In genomic region chr17:75927286-75927922, GRCh38 we compare ENCODE assay signal across 9 cellular contexts. TPM values are rescaled to one million over a fixed set of nuclear protein-coding genes. Genes with fewer than 3 reads are reported as not detected.
A peak's percentile ranks its signal among the peaks of the same experiment; 100 is the strongest.
DNase-seq lines count a peak whose midpoint lies in the region; ATAC-seq, FAIRE-seq and TF ChIP-seq lines count a peak whose summit lies in the region.
"Had no signal": no experiment of that assay in that cellular context is flagged by ENCODE, and none has a peak within 500 bp of the region (broad histone marks: within the 10 kb centered on the region; RNA-seq: fewer than 3 reads in every experiment).

No MANE protein-coding gene starts in this region.

- no peaks in the 10 kb centered on the region for H4K20me1 ChIP-seq in SK-N-SH (ENCODE audit: insufficient read depth)
- no peaks in the 10 kb centered on the region for H4K20me1 ChIP-seq in hepatocyte (ENCODE audit: insufficient read depth, poor library complexity, severe bottlenecking)

- POLR2A ChIA-PET in SK-N-SH (lab: Yijun Ruan, JAX) (interaction anchor here (0.6 to 1.2 kb wide), 2 partner anchors 14 to 16 kb away, joined by 3 to 4 read pairs; partner anchors contain the start of gene FBF1), T-cell (lab: Charles Lee) (interaction anchor here in 1 of 2 donors (0.6 kb wide), 1 partner anchor 29 kb away, joined by 4 read pairs; no protein-coding TSS in a partner anchor)
- POLR2A ChIA-PET in activated CD4-positive, alpha-beta memory T cell treated with anti-CD3 and anti-CD28 coated beads for 36 hours (lab: Charles Lee) = no interaction called here

- H3K4me1 ChIP-seq in SK-N-SH (ENCODE audit: control insufficient read depth in 1 of 2, insufficient read depth in 2 of 2, low read depth in 1 of 2, low read length in 1 of 2) (no peaks in the 10 kb centered on the region), hepatocyte (ENCODE audit: insufficient read depth) (no peaks in the 10 kb centered on the region)
- H3K4me1 ChIP-seq: breast epithelium had no signal

- H3K9ac ChIP-seq in SK-N-SH = no peak overlapping the region

- peak; percentile 16 for FAIRE-seq in GM12891 (lab: Jason Lieb, UNC)

- H3K4me3 ChIP-seq in AG09309 (ENCODE audit: control insufficient read depth, low read depth, low read length) (no peak overlapping the region), SK-N-SH (ENCODE audit: low read depth in 2 of 2, low read length in 1 of 2) (no peak overlapping the region), hepatocyte (no peak overlapping the region)
- H3K4me3 ChIP-seq: breast epithelium had no signal

- H3F3A ChIP-seq in SK-N-SH (replicated peaks; ENCODE audit: insufficient read depth) = no peaks in the 10 kb centered on the region

- no peak overlapping the region for H3K27ac Mint-ChIP-seq in activated CD4-positive, alpha-beta memory T cell treated with anti-CD3 and anti-CD28 coated beads for 36 hours
- H3K27ac Mint-ChIP-seq in T-cell = no peak overlapping the region
- no peak overlapping the region for H3K27ac Mint-ChIP-seq in activated naive CD4-positive, alpha-beta T cell treated with anti-CD3 and anti-CD28 coated beads for 36 hours

- H3K36me3 ChIP-seq in SK-N-SH (replicated peaks in 1 of 2; ENCODE audit: control insufficient read depth in 1 of 2, insufficient read depth in 2 of 2, low read length in 1 of 2) (peaks cover 10 to 22% of the 10 kb centered on the region in 2 experiments), hepatocyte (replicated peaks; ENCODE audit: insufficient read depth, low read depth) (no peaks in the 10 kb centered on the region)
- H3K36me3 ChIP-seq: breast epithelium had no signal

- no peaks in the 10 kb centered on the region for H3K79me2 ChIP-seq in SK-N-SH (ENCODE audit: insufficient read depth)
- H3K79me2 ChIP-seq in hepatocyte = no peaks in the 10 kb centered on the region

- ATAC-seq in T-cell (replicated peaks in 1 of 4) = no peak

- TF ChIP-seq POLR2A in GM12891 (IDR thresholded peaks at IDR 0.05; ENCODE audit: low read depth, low read length) = no peak

- H3K4me2 ChIP-seq in SK-N-SH (no peak overlapping the region), hepatocyte (no peak overlapping the region)

- peak; percentile 29; the same call in 1 of the 2 replicates for TF ChIP-seq RAD21 in SK-N-SH (IDR thresholded peaks at IDR 0.05; ENCODE audit: low read length)

- H3K9me2 ChIP-seq in SK-N-SH = no peaks in the 10 kb centered on the region
- no peaks in the 10 kb centered on the region for H3K9me2 ChIP-seq in hepatocyte (replicated peaks; ENCODE audit: insufficient read depth)

- no peak overlapping the region for H2AFZ ChIP-seq in SK-N-SH (ENCODE audit: low read depth)
- H2AFZ ChIP-seq in hepatocyte = no peak overlapping the region

- H3K9me3 Mint-ChIP-seq in activated CD4-positive, alpha-beta memory T cell treated with anti-CD3 and anti-CD28 coated beads for 36 hours = no peaks in the 10 kb centered on the region
- H3K9me3 Mint-ChIP-seq in T-cell = no peaks in the 10 kb centered on the region
- H3K9me3 Mint-ChIP-seq in activated naive CD4-positive, alpha-beta T cell treated with anti-CD3 and anti-CD28 coated beads for 36 hours = no peaks in the 10 kb centered on the region

- intact Hi-C loops in activated CD4-positive, alpha-beta memory T cell treated with anti-CD3 and anti-CD28 coated beads for 36 hours (cut with micrococcal nuclease) = no loop called here
- intact Hi-C loops in activated naive CD4-positive, alpha-beta T cell treated with anti-CD3 and anti-CD28 coated beads for 36 hours (cut with micrococcal nuclease) = no loop called here

- H3K27me3 Mint-ChIP-seq in activated CD4-positive, alpha-beta memory T cell treated with anti-CD3 and anti-CD28 coated beads for 36 hours = no peaks in the 10 kb centered on the region
- no peaks in the 10 kb centered on the region for H3K27me3 Mint-ChIP-seq in T-cell
- H3K27me3 Mint-ChIP-seq in activated naive CD4-positive, alpha-beta T cell treated with anti-CD3 and anti-CD28 coated beads for 36 hours (ENCODE audit: low read depth) = no peaks in the 10 kb centered on the region

- no peaks in the 10 kb centered on the region for H3K36me3 Mint-ChIP-seq in activated CD4-positive, alpha-beta memory T cell treated with anti-CD3 and anti-CD28 coated beads for 36 hours
- H3K36me3 Mint-ChIP-seq in T-cell = no peaks in the 10 kb centered on the region
- H3K36me3 Mint-ChIP-seq in activated naive CD4-positive, alpha-beta T cell treated with anti-CD3 and anti-CD28 coated beads for 36 hours (ENCODE audit: low read depth) = peaks cover 12% of the 10 kb centered on the region

- no peak for TF ChIP-seq EP300 in SK-N-SH (IDR thresholded peaks at IDR 0.05; ENCODE audit: borderline replicate concordance in 1 of 2, low read depth in 1 of 2, low read length in 1 of 2)

- CTCF ChIA-PET in SK-N-SH (lab: Yijun Ruan, JAX) (interaction anchor here (0.9 to 5.7 kb wide), 19 partner anchors 9 to 199 kb away, joined by 3 to 26 read pairs (median 4); partner anchors contain the start of genes ACOX1, CDK3, FBF1 and MRPL38), T-cell (lab: Charles Lee) (interaction anchor here (0.5 to 1.0 kb wide), 3 partner anchors 72 to 253 kb away, joined by 3 to 10 read pairs (median 3); partner anchors contain the start of gene WBP2 (in 1 of the 2))
- CTCF ChIA-PET in activated CD4-positive, alpha-beta memory T cell treated with anti-CD3 and anti-CD28 coated beads for 36 hours (lab: Charles Lee) = interaction anchor here (0.9 to 1.7 kb wide), 8 partner anchors 12 to 87 kb away, joined by 3 to 6 read pairs (median 3); partner anchors contain the start of genes FBF1 and MRPL38
- CTCF ChIA-PET in activated naive CD4-positive, alpha-beta T cell treated with anti-CD3 and anti-CD28 coated beads for 36 hours (lab: Charles Lee) = interaction anchor here (0.5 to 2.7 kb wide), 10 partner anchors 11 to 153 kb away, joined by 3 to 11 read pairs (median 4); partner anchors contain the start of gene FBF1

- no peaks in the 10 kb centered on the region for H3K4me1 Mint-ChIP-seq in activated CD4-positive, alpha-beta memory T cell treated with anti-CD3 and anti-CD28 coated beads for 36 hours (ENCODE audit: low read depth)
- no peaks in the 10 kb centered on the region for H3K4me1 Mint-ChIP-seq in T-cell
- no peaks in the 10 kb centered on the region for H3K4me1 Mint-ChIP-seq in activated naive CD4-positive, alpha-beta T cell treated with anti-CD3 and anti-CD28 coated beads for 36 hours (ENCODE audit: low read depth)

- H3K9me3 ChIP-seq in SK-N-SH (no peaks in the 10 kb centered on the region), hepatocyte (ENCODE audit: low read depth) (no peaks in the 10 kb centered on the region)
- H3K9me3 ChIP-seq: breast epithelium had no signal

- DNase-seq in AG09309 (ENCODE audit: low read depth) (no peak), GM12891 (ENCODE audit: insufficient read length, low spot score) (peak; percentile 66), SK-N-SH (peak; percentile 75), hepatocyte (ENCODE audit: low spot score) (no peak), T-cell (no peak)
- no peak for DNase-seq in activated CD4-positive, alpha-beta memory T cell treated with anti-CD3 and anti-CD28 coated beads for 36 hours
- no peak for DNase-seq in activated effector memory CD4-positive, alpha-beta T cell treated with Interleukin-2 at 50 U/mL for 16 hours
- DNase-seq in activated naive CD4-positive, alpha-beta T cell treated with anti-CD3 and anti-CD28 coated beads for 36 hours = no peak

- TF ChIP-seq CTCF in AG09309 (IDR thresholded peaks at IDR 0.05; ENCODE audit: control insufficient read depth, insufficient read depth, low read depth, low read length, missing control alignments) (peak; percentile 34), SK-N-SH (IDR thresholded peaks at IDR 0.05) (peak; percentile 46), hepatocyte (IDR thresholded peaks at IDR 0.05; ENCODE audit: poor library complexity) (peak; percentile 19)

- WGBS in SK-N-SH (ENCODE audit: low lambda C conversion rate) = 71% methylated on average over 4 of the region's 6 CpGs
- 90% methylated on average over 6 of the region's 6 CpGs for WGBS in hepatocyte (ENCODE audit: low lambda C conversion rate, missing lambda C conversion rate)

- H3K27ac ChIP-seq in SK-N-SH (ENCODE audit: low read depth in 2 of 2, low read length in 1 of 2) = no peak overlapping the region
- H3K27ac ChIP-seq in hepatocyte = no peak overlapping the region
- H3K27ac ChIP-seq: breast epithelium had no signal

- H3K4me3 Mint-ChIP-seq in activated CD4-positive, alpha-beta memory T cell treated with anti-CD3 and anti-CD28 coated beads for 36 hours = no peak overlapping the region
- H3K4me3 Mint-ChIP-seq in T-cell = no peak overlapping the region
- no peak overlapping the region for H3K4me3 Mint-ChIP-seq in activated naive CD4-positive, alpha-beta T cell treated with anti-CD3 and anti-CD28 coated beads for 36 hours

- H3K27me3 ChIP-seq in SK-N-SH (ENCODE audit: insufficient read depth) = no peaks in the 10 kb centered on the region
- H3K27me3 ChIP-seq in hepatocyte = no peaks in the 10 kb centered on the region
- H3K27me3 ChIP-seq: breast epithelium had no signal

RNA-seq across cellular contexts. Expression of gene FBF1, which starts 13.4 kb away (rescaled TPM):
- 8.6 TPM for polyA plus RNA-seq in GM12891 (2012; ENCODE audit: low read depth, missing spikeins)
- 19.0 and 19.7 TPM in 2 replicates for polyA plus RNA-seq in SK-N-SH (2012; rRNA removed)
- polyA plus RNA-seq in SK-N-SH (2012; cell fraction: cytosol; rRNA removed) = 4.7 and 7.7 TPM in 2 replicates
- 103 and 134 TPM in 2 replicates for polyA plus RNA-seq in SK-N-SH (2012; cell fraction: nucleus; rRNA removed)
- total RNA-seq in hepatocyte = 3.0 and 6.1 TPM in 2 replicates
- 9.7 and 11.0 TPM in 2 replicates for polyA plus RNA-seq in hepatocyte
- total RNA-seq in activated CD4-positive, alpha-beta memory T cell treated with anti-CD3 and anti-CD28 coated beads for 36 hours = 10 to 100 TPM; 17.2 to 18.1 TPM
- 10 to 100 TPM; 25.7 to 45.3 (median 41.5) TPM for total RNA-seq in T-cell
- 10 to 100 TPM; 20.7 to 21.0 TPM for total RNA-seq in activated naive CD4-positive, alpha-beta T cell treated with anti-CD3 and anti-CD28 coated beads for 36 hours

RNA-seq across cellular contexts. Expression of gene MRPL38, which starts 22.7 kb away (rescaled TPM):
- 46.8 TPM for polyA plus RNA-seq in GM12891 (2012; ENCODE audit: low read depth, missing spikeins)
- polyA plus RNA-seq in SK-N-SH (2012; rRNA removed) = 62.5 and 93.9 TPM in 2 replicates
- polyA plus RNA-seq in SK-N-SH (2012; cell fraction: cytosol; rRNA removed) = 28.7 and 43.8 TPM in 2 replicates
- 321 and 427 TPM in 2 replicates for polyA plus RNA-seq in SK-N-SH (2012; cell fraction: nucleus; rRNA removed)
- 40.4 and 50.2 TPM in 2 replicates for total RNA-seq in hepatocyte
- polyA plus RNA-seq in hepatocyte = 124 and 134 TPM in 2 replicates
- total RNA-seq in activated CD4-positive, alpha-beta memory T cell treated with anti-CD3 and anti-CD28 coated beads for 36 hours = 100 to 1,000 TPM; 108 TPM
- 100 to 1,000 TPM; 116 to 170 (median 144) TPM for total RNA-seq in T-cell
- total RNA-seq in activated naive CD4-positive, alpha-beta T cell treated with anti-CD3 and anti-CD28 coated beads for 36 hours = 100 to 1,000 TPM; 109 to 117 TPM

RNA-seq across cellular contexts. Expression of gene TRIM65, which starts 30.7 kb away (rescaled TPM):
- 7.0 TPM for polyA plus RNA-seq in GM12891 (2012; ENCODE audit: low read depth, missing spikeins)
- polyA plus RNA-seq in SK-N-SH (2012; rRNA removed) (13.1 and 18.1 TPM in 2 replicates), hepatocyte (10.7 and 16.8 TPM in 2 replicates)
- 7.7 and 11.7 TPM in 2 replicates for polyA plus RNA-seq in SK-N-SH (2012; cell fraction: cytosol; rRNA removed)
- polyA plus RNA-seq in SK-N-SH (2012; cell fraction: nucleus; rRNA removed) = 21.5 and 24.6 TPM in 2 replicates
- total RNA-seq in hepatocyte (10.9 and 12.5 TPM in 2 replicates), T-cell (10 to 100 TPM; 22.1 to 52.2 (median 45.9) TPM)
- 10 to 100 TPM; 27.5 to 28.2 TPM for total RNA-seq in activated CD4-positive, alpha-beta memory T cell treated with anti-CD3 and anti-CD28 coated beads for 36 hours
- total RNA-seq in activated naive CD4-positive, alpha-beta T cell treated with anti-CD3 and anti-CD28 coated beads for 36 hours = 10 to 100 TPM; 24.5 to 25.5 TPM

RNA-seq across cellular contexts. Expression of gene TRIM47, which starts 49.0 kb away (rescaled TPM):
- 1.0 TPM for polyA plus RNA-seq in GM12891 (2012; ENCODE audit: low read depth, missing spikeins)
- 3.1 and 5.1 TPM in 2 replicates for polyA plus RNA-seq in SK-N-SH (2012; rRNA removed)
- 1.9 and 2.7 TPM in 2 replicates for polyA plus RNA-seq in SK-N-SH (2012; cell fraction: cytosol; rRNA removed)
- 6.9 and 7.6 TPM in 2 replicates for polyA plus RNA-seq in SK-N-SH (2012; cell fraction: nucleus; rRNA removed)
- total RNA-seq in hepatocyte = 13.0 and 15.5 TPM in 2 replicates
- polyA plus RNA-seq in hepatocyte = 36.9 and 42.9 TPM in 2 replicates
- 10 to 100 TPM; 18.5 to 19.5 TPM for total RNA-seq in activated CD4-positive, alpha-beta memory T cell treated with anti-CD3 and anti-CD28 coated beads for 36 hours
- total RNA-seq in T-cell = 10 to 100 TPM in 3 of 5 donors, 1 to 10 TPM in 2; 2.6 to 24.6 (median 18.3) TPM
- total RNA-seq in activated naive CD4-positive, alpha-beta T cell treated with anti-CD3 and anti-CD28 coated beads for 36 hours = 1 to 10 TPM; 8.1 to 9.6 TPM

RNA-seq across cellular contexts. Expression of gene ACOX1, which starts 51.6 kb away (rescaled TPM):
- 9.7 TPM for polyA plus RNA-seq in GM12891 (2012; ENCODE audit: low read depth, missing spikeins)
- polyA plus RNA-seq in SK-N-SH (2012; rRNA removed) = 21.5 and 29.7 TPM in 2 replicates
- 16.2 and 19.6 TPM in 2 replicates for polyA plus RNA-seq in SK-N-SH (2012; cell fraction: cytosol; rRNA removed)
- polyA plus RNA-seq in SK-N-SH (2012; cell fraction: nucleus; rRNA removed) = 35.9 and 44.1 TPM in 2 replicates
- 89.5 and 93.6 TPM in 2 replicates for total RNA-seq in hepatocyte
- polyA plus RNA-seq in hepatocyte = 35.5 and 36.0 TPM in 2 replicates
- total RNA-seq in activated CD4-positive, alpha-beta memory T cell treated with anti-CD3 and anti-CD28 coated beads for 36 hours = 10 to 100 TPM; 34.0 to 35.1 TPM
- 10 to 100 TPM; 17.6 to 33.8 (median 29.1) TPM for total RNA-seq in T-cell
- total RNA-seq in activated naive CD4-positive, alpha-beta T cell treated with anti-CD3 and anti-CD28 coated beads for 36 hours = 10 to 100 TPM; 31.4 to 34.9 TPM

Comparison
In these comparisons a context has a peak if more than half of its experiments do, and no peak if none do; other contexts are left out.
1. DNase-seq: peak in GM12891 (single experiment) and SK-N-SH (single experiment); none in AG09309 (single experiment), hepatocyte (single experiment), activated CD4-positive, alpha-beta memory T cell treated with anti-CD3 and anti-CD28 coated beads for 36 hours (single experiment), T-cell (0 of 34), activated effector memory CD4-positive, alpha-beta T cell treated with Interleukin-2 at 50 U/mL for 16 hours (single experiment) and activated naive CD4-positive, alpha-beta T cell treated with anti-CD3 and anti-CD28 coated beads for 36 hours (single experiment).
2. Peak in every context shown above with its lines, with median percentiles within 50 percentile points of each other: CTCF ChIP-seq.